ENCODE assay signal across 7 cellular contexts in the genomic region with DNA sequence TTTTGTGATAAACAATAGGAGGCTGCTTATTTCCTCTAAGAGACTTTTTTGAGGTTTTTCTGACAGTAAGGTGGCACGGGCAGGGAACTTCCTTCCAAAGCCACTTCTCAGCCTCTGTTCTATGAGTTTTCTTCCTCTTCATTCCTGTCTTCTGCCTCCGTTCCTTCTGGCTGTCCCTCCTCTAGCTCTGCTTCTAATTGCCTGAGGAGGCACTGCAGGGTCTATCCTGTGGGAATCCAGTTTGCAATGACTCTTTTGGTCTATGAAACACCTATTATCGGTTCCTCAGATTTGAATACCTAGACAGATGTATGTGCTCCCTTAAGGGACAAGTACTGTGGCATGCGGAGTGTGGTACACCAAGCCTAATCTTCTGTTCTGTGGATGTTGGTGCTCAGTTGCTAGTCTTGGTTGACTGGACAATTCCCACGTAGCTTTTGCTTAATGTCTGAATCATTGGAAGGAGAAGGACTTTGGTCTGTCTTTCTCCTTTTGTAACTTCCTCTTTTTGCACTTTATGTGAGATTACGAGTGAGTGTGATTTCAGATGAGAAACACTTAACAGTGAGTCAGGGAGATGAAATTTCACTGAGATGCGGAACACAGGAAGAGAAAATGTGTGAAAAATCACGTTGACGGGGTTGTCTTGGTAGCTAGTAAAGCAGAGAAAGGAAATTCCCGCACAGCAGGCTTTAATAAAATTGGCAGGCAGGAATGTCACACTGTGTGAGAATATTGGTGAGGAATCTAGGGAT.
A peak's percentile ranks its signal among the peaks of the same experiment; 100 is the strongest.
DNase-seq lines count a peak whose midpoint lies in the region; ATAC-seq and TF ChIP-seq lines count a peak whose summit lies in the region.

No MANE protein-coding gene starts in this region.

- TF ChIP-seq POLR2A in adrenal gland (IDR thresholded peaks at IDR 0.05) = no peak

- no peaks in the 10 kb centered on the region for H3K9me3 ChIP-seq in adrenal gland (replicated peaks in 1 of 3)

- H3K9me3 Mint-ChIP-seq in brain = no peaks in the 10 kb centered on the region
- no peaks in the 10 kb centered on the region for H3K9me3 Mint-ChIP-seq in stimulated activated naive B cell treated with anti-CD40 and anti-IgM and Interleukin-4, amounts not matched to agents 10 μg/mL and 1 μg/mL and 100 μg/mL, for 72 hours

- TF ChIP-seq CTCF in brain (conservative IDR thresholded peaks at IDR 0.05) (no peak), adrenal gland (IDR thresholded peaks at IDR 0.05) (no peak)

- H3K4me1 ChIP-seq in adrenal gland (replicated peaks in 1 of 2) = no peaks in the 10 kb centered on the region

- no peaks in the 10 kb centered on the region for H3K36me3 Mint-ChIP-seq in brain
- H3K36me3 Mint-ChIP-seq in stimulated activated naive B cell treated with anti-CD40 and anti-IgM and Interleukin-4, amounts not matched to agents 10 μg/mL and 1 μg/mL and 100 μg/mL, for 72 hours = no peaks in the 10 kb centered on the region

- peak overlapping the region in 3 of 5 experiments; percentile 1 to 51 (median 3) for H3K27ac Mint-ChIP-seq in brain
- no peak overlapping the region for H3K27ac Mint-ChIP-seq in stimulated activated naive B cell treated with anti-CD40 and anti-IgM and Interleukin-4, amounts not matched to agents 10 μg/mL and 1 μg/mL and 100 μg/mL, for 72 hours

- intact Hi-C loops in adrenal gland (cut with DNase I) = no loop called here

- no peak for DNase-seq in stimulated activated naive B cell treated with anti-CD40 and anti-IgM and Interleukin-4, amounts not matched to agents 10 μg/mL and 1 μg/mL and 100 μg/mL, for 72 hours
- DNase-seq in adrenal gland (no peak), NCI-H2196 (lab: John Stamatoyannopoulos, UW; ENCODE audit: unreplicated experiment) (no peak), midbrain (lab: John Stamatoyannopoulos, UW) (no peak)

- H3K27ac ChIP-seq in adrenal gland = no peak overlapping the region

- no peaks in the 10 kb centered on the region for H3K36me3 ChIP-seq in adrenal gland (replicated peaks in 1 of 2)

- H3K4me3 Mint-ChIP-seq in brain = no peak overlapping the region
- no peak overlapping the region for H3K4me3 Mint-ChIP-seq in stimulated activated naive B cell treated with anti-CD40 and anti-IgM and Interleukin-4, amounts not matched to agents 10 μg/mL and 1 μg/mL and 100 μg/mL, for 72 hours

- H3K27me3 ChIP-seq in adrenal gland = no peaks in the 10 kb centered on the region

- ATAC-seq in GM19324 (IDR thresholded peaks at IDR 0.05; ENCODE audit: low FRiP score, unreplicated experiment) (peak; percentile 54), HG03442 (IDR thresholded peaks at IDR 0.05; ENCODE audit: unreplicated experiment) (peak; percentile 52)
- ATAC-seq in stimulated activated naive B cell treated with anti-CD40 and anti-IgM and Interleukin-4, amounts not matched to agents 10 μg/mL and 1 μg/mL and 100 μg/mL, for 72 hours (replicated peaks) = peak; percentile 61 to 62

- 67 to 76% (median 72%) methylated on average over 10 of the region's 10 CpGs for WGBS in adrenal gland, 4 donors

- H3K27me3 Mint-ChIP-seq in brain = peaks cover 6% of the 10 kb centered on the region
- peaks cover 6 to 7% of the 10 kb centered on the region in 2 donors for H3K27me3 Mint-ChIP-seq in stimulated activated naive B cell treated with anti-CD40 and anti-IgM and Interleukin-4, amounts not matched to agents 10 μg/mL and 1 μg/mL and 100 μg/mL, for 72 hours

- no peak overlapping the region for H3K4me3 ChIP-seq in adrenal gland

- peaks cover 36% of the 10 kb centered on the region for H3K4me1 Mint-ChIP-seq in brain
- peaks cover 11 to 16% of the 10 kb centered on the region in 2 donors for H3K4me1 Mint-ChIP-seq in stimulated activated naive B cell treated with anti-CD40 and anti-IgM and Interleukin-4, amounts not matched to agents 10 μg/mL and 1 μg/mL and 100 μg/mL, for 72 hours
